Comparison of ENCODE assay signal across 8 cellular contexts in the genomic region with DNA sequence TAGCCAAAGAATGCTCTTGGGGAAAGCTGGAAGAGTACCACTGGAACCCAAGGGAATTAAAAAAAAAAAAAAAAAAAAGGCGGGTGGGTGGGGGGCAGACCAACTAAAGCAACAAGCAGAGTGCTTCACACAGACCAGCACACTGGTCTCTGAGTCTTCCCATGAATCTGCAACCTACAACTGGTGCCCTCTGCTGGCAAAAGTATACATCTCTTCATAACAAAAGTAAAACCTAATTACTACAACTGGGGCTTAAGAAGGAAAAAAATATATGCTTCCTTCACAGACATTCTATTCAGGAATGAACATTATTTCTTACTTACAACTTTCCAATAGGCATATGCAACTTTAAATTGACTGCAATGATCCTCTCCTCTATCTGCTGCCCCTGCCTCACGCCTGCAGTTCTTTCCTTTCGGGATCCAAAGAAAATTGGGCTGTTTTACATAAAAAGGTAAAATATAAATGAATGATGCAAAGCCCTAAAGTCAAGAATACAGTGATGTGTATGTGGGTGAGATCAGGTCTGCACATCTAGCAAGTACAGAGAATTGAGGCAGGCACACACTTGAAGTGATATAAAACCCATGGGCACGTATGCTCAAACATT. TPM values are rescaled to one million over a fixed set of nuclear protein-coding genes. Genes with fewer than 3 reads are reported as not detected.
DNase-seq lines count a peak whose midpoint lies in the region; ATAC-seq and TF ChIP-seq lines count a peak whose summit lies in the region.

No MANE protein-coding gene starts in this region.

- POLR2A ChIA-PET in activated CD8-positive, alpha-beta T cell treated with anti-CD3 and anti-CD28 coated beads for 36 hours (lab: Charles Lee): interaction anchor here (2.9 kb wide), 1 partner anchor 11 kb away, joined by 23 read pairs; a partner anchor contains a TSS
- POLR2A ChIA-PET in naive thymus-derived CD4-positive, alpha-beta T cell (lab: Charles Lee): interaction anchor here (1.6 to 13.4 kb wide), 7 partner anchors 8 to 83 kb away, joined by 5 to 197 read pairs (median 17); a partner anchor contains a TSS

- no peak overlapping the region for H3K27ac ChIP-seq in naive thymus-derived CD4-positive, alpha-beta T cell (ENCODE audit: low read depth, low read length)

- no peak overlapping the region for H3K27ac Mint-ChIP-seq in activated CD8-positive, alpha-beta T cell treated with anti-CD3 and anti-CD28 coated beads for 36 hours
- H3K27ac Mint-ChIP-seq in naive thymus-derived CD4-positive, alpha-beta T cell: peak overlapping the region in 2 of 9 donors; percentile 64 to 70
- H3K27ac Mint-ChIP-seq in type B pancreatic cell: no peak overlapping the region

- H3K36me3 ChIP-seq in naive thymus-derived CD4-positive, alpha-beta T cell (ENCODE audit: control insufficient read depth in 2 of 3, insufficient read depth in 3 of 3, low read length in 3 of 3): no peaks in the 10 kb centered on the region

- peaks cover 13% of the 10 kb centered on the region for H3K4me1 Mint-ChIP-seq in activated CD8-positive, alpha-beta T cell treated with anti-CD3 and anti-CD28 coated beads for 36 hours (ENCODE audit: low read depth)
- peaks cover 5 to 32% (median 12%) of the 10 kb centered on the region in 7 donors for H3K4me1 Mint-ChIP-seq in naive thymus-derived CD4-positive, alpha-beta T cell
- no peaks in the 10 kb centered on the region for H3K4me1 Mint-ChIP-seq in type B pancreatic cell (ENCODE audit: unreplicated experiment)

- peaks cover 1 to 12% of the 10 kb centered on the region in 2 donors for H3K4me1 ChIP-seq in naive thymus-derived CD4-positive, alpha-beta T cell (ENCODE audit: control insufficient read depth in 2 of 2, insufficient read depth in 2 of 2, low read length in 2 of 2)

- ATAC-seq in GM18858 (IDR thresholded peaks at IDR 0.05; ENCODE audit: unreplicated experiment) (peak; percentile 56), HG03442 (IDR thresholded peaks at IDR 0.05; ENCODE audit: unreplicated experiment) (peak; percentile 76), esophagus mucosa (peak; percentile 70)
- ATAC-seq in activated CD8-positive, alpha-beta T cell treated with anti-CD3 and anti-CD28 coated beads for 36 hours: peak; percentile 89
- peak; percentile 93 for ATAC-seq in naive thymus-derived CD4-positive, alpha-beta T cell

- DNase-seq in AG09319 (ENCODE audit: extremely low read depth, low read depth): peak; percentile 53
- peak; percentile 64 for DNase-seq in NCI-H82 treated with DMSO at 0.1 percent for 48 hours (lab: John Stamatoyannopoulos, UW; ENCODE audit: unreplicated experiment)
- DNase-seq in activated CD8-positive, alpha-beta T cell treated with anti-CD3 and anti-CD28 coated beads for 36 hours: peak; percentile 68
- peak in 8 of 9 donors; percentile 34 to 77 (median 72) for DNase-seq in naive thymus-derived CD4-positive, alpha-beta T cell
- no peak for DNase-seq in type B pancreatic cell (ENCODE audit: extremely low spot score, unreplicated experiment)

- no peaks in the 10 kb centered on the region for H3K27me3 Mint-ChIP-seq in activated CD8-positive, alpha-beta T cell treated with anti-CD3 and anti-CD28 coated beads for 36 hours
- H3K27me3 Mint-ChIP-seq in naive thymus-derived CD4-positive, alpha-beta T cell: peaks cover 0 to 3% (median 0%) of the 10 kb centered on the region in 5 donors
- H3K27me3 Mint-ChIP-seq in type B pancreatic cell: no peaks in the 10 kb centered on the region

- H3K36me3 Mint-ChIP-seq in activated CD8-positive, alpha-beta T cell treated with anti-CD3 and anti-CD28 coated beads for 36 hours (ENCODE audit: low read depth): peaks cover 10% of the 10 kb centered on the region
- peaks cover 0 to 7% (median 0%) of the 10 kb centered on the region in 5 donors for H3K36me3 Mint-ChIP-seq in naive thymus-derived CD4-positive, alpha-beta T cell
- no peaks in the 10 kb centered on the region for H3K36me3 Mint-ChIP-seq in type B pancreatic cell

- intact Hi-C loops in activated CD8-positive, alpha-beta T cell treated with anti-CD3 and anti-CD28 coated beads for 36 hours (cut with micrococcal nuclease): loop anchor here (1.0 kb wide), 2 partner anchors 83 to 114 kb away; no protein-coding TSS in a partner anchor
- intact Hi-C loops in naive thymus-derived CD4-positive, alpha-beta T cell (cut with micrococcal nuclease): loop anchor here (1.0 kb wide), 4 partner anchors 9 to 114 kb away; a partner anchor contains a TSS

- peaks cover 6% of the 10 kb centered on the region for H3K9me3 Mint-ChIP-seq in activated CD8-positive, alpha-beta T cell treated with anti-CD3 and anti-CD28 coated beads for 36 hours
- peaks cover 0 to 5% (median 0%) of the 10 kb centered on the region in 11 donors for H3K9me3 Mint-ChIP-seq in naive thymus-derived CD4-positive, alpha-beta T cell
- H3K9me3 Mint-ChIP-seq in type B pancreatic cell: no peaks in the 10 kb centered on the region

- no peaks in the 10 kb centered on the region for H3K9me3 ChIP-seq in naive thymus-derived CD4-positive, alpha-beta T cell (ENCODE audit: control insufficient read depth in 2 of 3, low read length in 3 of 3)

- H3K4me3 Mint-ChIP-seq in activated CD8-positive, alpha-beta T cell treated with anti-CD3 and anti-CD28 coated beads for 36 hours: no peak overlapping the region
- peak overlapping the region in 1 of 10 donors; percentile 54 for H3K4me3 Mint-ChIP-seq in naive thymus-derived CD4-positive, alpha-beta T cell
- no peak overlapping the region for H3K4me3 Mint-ChIP-seq in type B pancreatic cell

- CTCF ChIA-PET in activated CD8-positive, alpha-beta T cell treated with anti-CD3 and anti-CD28 coated beads for 36 hours (lab: Charles Lee): interaction anchor here (0.8 to 21.2 kb wide), 33 partner anchors 7 to 326 kb away, joined by 3 to 540 read pairs (median 7); a partner anchor contains a TSS
- CTCF ChIA-PET in naive thymus-derived CD4-positive, alpha-beta T cell (lab: Charles Lee): interaction anchor here (0.6 to 14.9 kb wide), 27 partner anchors 8 to 796 kb away, joined by 3 to 328 read pairs (median 5); a partner anchor contains a TSS

- H3K27me3 ChIP-seq in naive thymus-derived CD4-positive, alpha-beta T cell (ENCODE audit: control insufficient read depth in 2 of 2, insufficient read depth in 2 of 2, low read length in 2 of 2): no peaks in the 10 kb centered on the region

- TF ChIP-seq CTCF in AG09319 (IDR thresholded peaks at IDR 0.05; ENCODE audit: low read depth, low read length) (peak; percentile 66), type B pancreatic cell (conservative IDR thresholded peaks at IDR 0.05) (peak; percentile 85)
- TF ChIP-seq CTCF in activated CD8-positive, alpha-beta T cell treated with anti-CD3 and anti-CD28 coated beads for 36 hours (IDR thresholded peaks at IDR 0.05): peak; percentile 64

- H3K4me3 ChIP-seq in naive thymus-derived CD4-positive, alpha-beta T cell (ENCODE audit: low read length): no peak overlapping the region

RNA-seq across cellular contexts. Expression of a gene that starts 7.2 kb away (rescaled TPM):
- 10 to 100 TPM in 1 of 2 experiments, 1 to 10 TPM in 1; 9.2 to 12.2 TPM for total RNA-seq in activated CD8-positive, alpha-beta T cell treated with anti-CD3 and anti-CD28 coated beads for 36 hours
- total RNA-seq in esophagus mucosa (4.4 TPM), type B pancreatic cell (ENCODE audit: low replicate concordance) (7.5 and 9.7 TPM in 2 replicates)
- total RNA-seq in naive thymus-derived CD4-positive, alpha-beta T cell: 10 to 100 TPM; 10.4 to 47.3 (median 26.6) TPM
- polyA plus RNA-seq in naive thymus-derived CD4-positive, alpha-beta T cell: 1 to 10 TPM; 4.6 to 6.3 TPM

RNA-seq across cellular contexts. Expression of a gene that starts 11.0 kb away (rescaled TPM):
- 10 to 100 TPM; 32.8 to 33.1 TPM for total RNA-seq in activated CD8-positive, alpha-beta T cell treated with anti-CD3 and anti-CD28 coated beads for 36 hours
- total RNA-seq in esophagus mucosa (17.9 TPM), type B pancreatic cell (ENCODE audit: low replicate concordance) (50.4 and 67.0 TPM in 2 replicates)
- total RNA-seq in naive thymus-derived CD4-positive, alpha-beta T cell: 10 to 100 TPM; 30.0 to 40.2 (median 30.7) TPM
- 10 to 100 TPM; 17.8 to 20.7 TPM for polyA plus RNA-seq in naive thymus-derived CD4-positive, alpha-beta T cell
